In genomic region chr12:74977832-74978481, GRCh38 we compare ENCODE assay signal across 23 cellular contexts.
"Had no signal": no experiment of that assay in that cellular context is flagged by ENCODE, and none has a peak within 500 bp of the region (broad histone marks: within the 10 kb centered on the region; RNA-seq: fewer than 3 reads in every experiment).

No MANE protein-coding gene starts in this region.

- ATAC-seq: activated naive CD4-positive, alpha-beta T cell treated with anti-CD3 and anti-CD28 coated beads, Interleukin-2, amount 50 U/mL, for 72 hours; activated naive CD8-positive, alpha-beta T cell treated with anti-CD3 and anti-CD28 coated beads, Interleukin-2, amount 50 U/mL, for 24 hours; activated T-cell treated with anti-CD3 and anti-CD28 coated beads, Interleukin-2, amount 50 U/mL, for 4 hours had no signal

- H3K27ac ChIP-seq: VCaP had no signal

- DNase-seq: activated CD4-positive, alpha-beta memory T cell treated with anti-CD3 and anti-CD28 coated beads for 36 hours; activated CD4-positive, alpha-beta T cell treated with anti-CD3 and anti-CD28 coated beads, Interleukin-2, amount 10 ng/mL, durations not matched to agents 7 days and 5 days; activated CD4-positive, CD25-positive, alpha-beta regulatory T cell; activated CD8-positive, alpha-beta memory T cell treated with anti-CD3 and anti-CD28 coated beads for 24 hours; activated effector memory CD4-positive, alpha-beta T cell treated with anti-CD3 and anti-CD28 coated beads, Interleukin-2, amount 50 U/mL, for 16 hours; activated naive CD4-positive, alpha-beta T cell treated with Interleukin-2 at 50 U/mL for 16 hours; activated naive CD8-positive, alpha-beta T cell treated with anti-CD3 and anti-CD28 coated beads, Interleukin-2, amount 50 U/mL, for 24 hours; activated T-cell treated with anti-CD3 and anti-CD28 coated beads, Interleukin-2, amount 50 U/mL, for 4 hours; amniotic stem cell; Kasumi-1; NCI-H1105 treated with DMSO at 0.1 percent for 48 hours; NCI-H1436 treated with DMSO at 0.1 percent for 48 hours; NCI-H187; NCI-H2081; NCI-H446 treated with DMSO at 0.1 percent for 48 hours; NCI-H526; NCI-H774; NK-92 treated with Interleukin-12 subunit alpha and Interleukin-12 subunit beta, amount 100 ng/mL, for 24 hours; SHP77 treated with DMSO at 0.1 percent for 48 hours; T-helper 1 cell had no signal

- FAIRE-seq: astrocyte had no signal
